Comparison of ENCODE assay signal across 11 cellular contexts in the genomic region with DNA sequence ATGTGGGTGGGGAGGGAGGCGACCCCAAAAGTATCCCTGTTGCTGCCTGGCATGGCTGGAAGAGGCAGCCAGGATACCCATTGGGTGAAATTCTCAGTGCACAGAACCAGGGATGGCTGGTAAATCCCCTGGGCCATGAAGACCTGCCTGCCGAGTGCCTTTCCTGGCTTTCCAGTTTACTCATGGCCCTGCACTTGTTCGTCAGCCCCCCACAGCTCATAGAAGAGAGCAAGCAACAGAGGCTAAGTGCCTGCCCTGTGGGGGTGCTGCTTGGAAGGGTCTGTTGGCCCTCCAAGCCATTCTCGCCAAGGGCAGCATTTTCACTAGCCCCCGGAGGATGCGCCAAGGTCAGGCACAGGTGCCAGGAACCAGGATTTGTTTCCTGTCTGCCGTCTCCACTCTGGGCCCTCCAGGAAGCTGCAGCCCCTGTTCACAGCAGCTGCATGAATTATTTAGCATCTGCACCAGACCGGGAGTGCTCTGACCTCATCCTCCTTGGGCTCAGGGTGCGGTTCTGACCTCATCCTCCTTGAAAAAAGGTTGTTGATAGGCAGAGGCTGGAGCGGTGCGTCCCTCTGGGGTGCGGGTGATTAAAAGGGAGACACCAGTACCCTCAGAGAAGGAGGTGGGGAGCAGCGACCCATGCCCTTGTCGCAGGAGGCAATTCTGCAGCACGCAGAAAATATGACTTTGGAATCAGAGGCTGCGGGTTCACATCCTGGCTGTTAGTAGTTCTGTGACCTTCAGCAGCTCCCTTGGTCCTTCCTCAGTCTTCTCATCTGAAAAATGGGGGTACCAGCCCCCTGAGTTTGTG. TPM values are rescaled to one million over a fixed set of nuclear protein-coding genes. Genes with fewer than 3 reads are reported as not detected.
A peak's percentile ranks its signal among the peaks of the same experiment; 100 is the strongest.
DNase-seq lines count a peak whose midpoint lies in the region; ATAC-seq and TF ChIP-seq lines count a peak whose summit lies in the region.
"Had no signal": no experiment of that assay in that cellular context is flagged by ENCODE, and none has a peak within 500 bp of the region (broad histone marks: within the 10 kb centered on the region; RNA-seq: fewer than 3 reads in every experiment).

No MANE protein-coding gene starts in this region.

- DNase-seq in DMS53 treated with DMSO at 0.1 percent for 48 hours (lab: John Stamatoyannopoulos, UW; ENCODE audit: unreplicated experiment) (peak; percentile 79), NCI-H2171 treated with DMSO at 0.1 percent for 48 hours (lab: John Stamatoyannopoulos, UW) (peak; percentile 78), endodermal cell (peak; percentile 75), progenitor cell of endocrine pancreas (ENCODE audit: low spot score, unreplicated experiment) (no peak), NCI-H128 (lab: John Stamatoyannopoulos, UW; ENCODE audit: unreplicated experiment) (no peak), NCI-H187 (lab: John Stamatoyannopoulos, UW) (no peak)
- no peak for DNase-seq in activated CD4-positive, alpha-beta T cell treated with anti-CD3 and anti-CD28 coated beads, Interleukin-2, amount 50 U/mL, for 48 hours
- DNase-seq: stimulated activated CD4-positive, alpha-beta T cell treated with anti-CD3 and anti-CD28 coated beads, Interleukin-4, amount 100 ng/mL, for 4 hours had no signal

- H3K27me3 ChIP-seq in endodermal cell (ENCODE audit: control insufficient read depth, insufficient read depth, low read length, poor library complexity, severe bottlenecking): peaks cover 23% of the 10 kb centered on the region
- H3K27me3 ChIP-seq: cardiac muscle cell had no signal

- H3K27ac Mint-ChIP-seq in endodermal cell: no peak overlapping the region
- H3K27ac Mint-ChIP-seq in progenitor cell of endocrine pancreas: peak overlapping the region; percentile 41

- peaks cover 7% of the 10 kb centered on the region for H3K36me3 Mint-ChIP-seq in endodermal cell (ENCODE audit: low read depth)
- H3K36me3 Mint-ChIP-seq in progenitor cell of endocrine pancreas (ENCODE audit: insufficient read depth): peaks cover 15% of the 10 kb centered on the region

- peaks cover 8% of the 10 kb centered on the region for H3K4me1 ChIP-seq in endodermal cell (ENCODE audit: control insufficient read depth, insufficient read depth, low read length)

- H3K4me3 ChIP-seq in endodermal cell (ENCODE audit: low read length): no peak overlapping the region
- H3K4me3 ChIP-seq: cardiac muscle cell, left lung had no signal

- H3K9ac ChIP-seq in endodermal cell (ENCODE audit: extremely low read depth, low read length, poor library complexity, severe bottlenecking): no peak overlapping the region

- no peak for ATAC-seq in GM18520 (IDR thresholded peaks at IDR 0.05; ENCODE audit: unreplicated experiment)

- H3K27me3 Mint-ChIP-seq in endodermal cell (ENCODE audit: insufficient read depth) (peaks cover 28% of the 10 kb centered on the region), progenitor cell of endocrine pancreas (no peaks in the 10 kb centered on the region)

- peak overlapping the region; percentile 48 for H3K27ac ChIP-seq in endodermal cell (ENCODE audit: low read depth, low read length)
- H3K27ac ChIP-seq: cardiac muscle cell, left lung had no signal

- H3K9me3 Mint-ChIP-seq in endodermal cell (no peaks in the 10 kb centered on the region), progenitor cell of endocrine pancreas (ENCODE audit: low read depth) (no peaks in the 10 kb centered on the region)

- H3K4me3 Mint-ChIP-seq in endodermal cell (peak overlapping the region; percentile 47), progenitor cell of endocrine pancreas (ENCODE audit: low read depth) (no peak overlapping the region)

- 45 to 56% methylated on average over 12 to 16 of the region's 16 CpGs for WGBS in endodermal cell (ENCODE audit: insufficient coverage in 1 of 2, insufficient read length in 1 of 2), 2 experiments

- H3K9me3 ChIP-seq in endodermal cell (ENCODE audit: control insufficient read depth, low read length): no peaks in the 10 kb centered on the region
- H3K9me3 ChIP-seq: left lung had no signal

- peaks cover 13% of the 10 kb centered on the region for H3K4me1 Mint-ChIP-seq in endodermal cell
- H3K4me1 Mint-ChIP-seq in progenitor cell of endocrine pancreas (ENCODE audit: low read depth): peaks cover 25% of the 10 kb centered on the region

- TF ChIP-seq CTCF in endodermal cell (conservative IDR thresholded peaks at IDR 0.05): no peak
- no peak for TF ChIP-seq CTCF in progenitor cell of endocrine pancreas (IDR thresholded peaks at IDR 0.05; ENCODE audit: unreplicated experiment)

- H3K36me3 ChIP-seq in endodermal cell (ENCODE audit: control insufficient read depth, insufficient read depth, low read length): peaks cover 6% of the 10 kb centered on the region

RNA-seq across cellular contexts. Expression of gene CD300A, which starts 14.2 kb away (rescaled TPM):
- not detected for total RNA-seq in endodermal cell
- not detected for polyA plus RNA-seq in endodermal cell (2013, experiment 1 of 2)
- not detected for polyA plus RNA-seq in endodermal cell (2013, experiment 2 of 2)
- 3.9 and 4.5 TPM in 2 replicates for total RNA-seq in progenitor cell of endocrine pancreas

RNA-seq across cellular contexts. Expression of gene GPRC5C, which starts 20.3 kb away (rescaled TPM):
- 10 to 100 TPM; 57.0 to 73.4 TPM for total RNA-seq in endodermal cell
- 24.5 TPM for polyA plus RNA-seq in endodermal cell (2013, experiment 1 of 2)
- 23.3 TPM for polyA plus RNA-seq in endodermal cell (2013, experiment 2 of 2)
- 182 and 207 TPM in 2 replicates for total RNA-seq in progenitor cell of endocrine pancreas

Comparison
In these comparisons a context has a peak if more than half of its experiments do, and no peak if none do; other contexts are left out.
1. DNase-seq: peak in DMS53 treated with DMSO at 0.1 percent for 48 hours (single experiment), NCI-H2171 treated with DMSO at 0.1 percent for 48 hours (single experiment) and endodermal cell (single experiment); none in progenitor cell of endocrine pancreas (single experiment), NCI-H128 (single experiment), NCI-H187 (0 of 2) and activated CD4-positive, alpha-beta T cell treated with anti-CD3 and anti-CD28 coated beads, Interleukin-2, amount 50 U/mL, for 48 hours (0 of 2).